In the genomic region with DNA sequence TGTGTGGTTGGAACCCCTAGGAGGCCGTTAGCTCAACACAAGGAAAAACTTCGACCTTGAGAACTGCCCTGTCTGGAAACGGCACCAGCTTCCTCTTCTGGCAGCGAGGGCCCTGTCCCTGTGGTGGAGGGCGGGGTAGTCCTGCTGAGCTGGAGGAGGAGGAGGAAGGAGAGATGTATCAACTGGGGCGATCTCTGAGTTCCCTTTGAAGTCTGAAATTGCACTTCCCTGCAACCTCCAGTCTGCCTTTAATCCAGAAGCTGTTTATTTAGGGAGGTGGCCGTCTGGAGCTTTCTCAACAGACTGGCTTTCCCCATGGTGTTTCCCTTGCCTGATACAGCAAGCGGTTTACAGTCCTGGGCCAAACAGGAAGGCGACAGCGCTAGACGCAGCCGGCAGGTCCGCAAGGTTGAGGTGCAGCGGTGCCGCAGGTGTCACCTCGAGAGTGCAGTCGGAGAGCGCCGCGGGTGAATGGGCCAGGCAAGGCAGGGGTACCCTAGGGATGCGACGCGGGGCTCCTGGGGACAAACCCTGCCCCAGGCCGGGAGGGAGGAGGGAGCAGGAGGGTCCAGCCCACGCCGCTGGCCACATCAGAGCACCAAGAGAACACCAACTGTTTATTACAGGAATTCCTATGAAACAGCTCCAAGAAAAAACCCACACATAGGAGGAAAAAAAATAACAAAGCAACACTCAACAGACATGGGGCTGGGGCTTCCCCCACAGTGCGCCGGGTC, we compare ENCODE assay signal across 8 cellular contexts. TPM values are rescaled to one million over a fixed set of nuclear protein-coding genes. Genes with fewer than 3 reads are reported as not detected.
DNase-seq lines count a peak whose midpoint lies in the region; ATAC-seq and TF ChIP-seq lines count a peak whose summit lies in the region.

No MANE protein-coding gene starts in this region.

- peak overlapping the region; percentile 97 for H3K27ac ChIP-seq in muscle layer of colon (ENCODE audit: low read depth, low read length)
- H3K27ac ChIP-seq in aorta (ENCODE audit: low read depth in 1 of 2, low read length in 2 of 2) = peak overlapping the region; percentile 6 to 54

- peak; percentile 60 for DNase-seq in DMS153 treated with DMSO at 0.1 percent for 48 hours (lab: John Stamatoyannopoulos, UW; ENCODE audit: unreplicated experiment)
- DNase-seq in LNCaP clone FGC (ENCODE audit: low read depth) = no peak
- DNase-seq in activated CD4-positive, alpha-beta T cell treated with anti-CD3 and anti-CD28 coated beads, Interleukin-2, amount 50 U/mL, for 4 hours = peak; percentile 22 to 26
- peak; percentile 27 to 35 for DNase-seq in erythroblast (lab: John Stamatoyannopoulos, UW)
- DNase-seq in aorta = peak; percentile 81 to 89
- no peak for DNase-seq in DMS114 treated with DMSO at 0.1 percent for 48 hours (lab: John Stamatoyannopoulos, UW; ENCODE audit: unreplicated experiment)

- H3K4me1 ChIP-seq in muscle layer of colon (ENCODE audit: insufficient read depth, low read length) (peaks cover 54% of the 10 kb centered on the region), aorta (ENCODE audit: control insufficient read depth in 1 of 2, insufficient read depth in 2 of 2, low read length in 2 of 2) (no peaks in the 10 kb centered on the region)

- peak; percentile 66 for ATAC-seq in aorta (ENCODE audit: low FRiP score)
- no peak for ATAC-seq in GM19395 (IDR thresholded peaks at IDR 0.05; ENCODE audit: unreplicated experiment)

- no peak for TF ChIP-seq CTCF in LNCaP clone FGC (IDR thresholded peaks at IDR 0.05; ENCODE audit: control insufficient read depth, extremely low read depth, insufficient read depth)

- H3K27me3 ChIP-seq in muscle layer of colon (ENCODE audit: control insufficient read depth in 1 of 2, insufficient read depth in 2 of 2, low read length in 2 of 2) (no peaks in the 10 kb centered on the region), aorta (ENCODE audit: control insufficient read depth in 1 of 2, insufficient read depth in 2 of 2, low read length in 1 of 2) (no peaks in the 10 kb centered on the region)

- no peak for TF ChIP-seq POLR2A in erythroblast (IDR thresholded peaks at IDR 0.05; ENCODE audit: low read length)

- H3K9me3 ChIP-seq in muscle layer of colon (ENCODE audit: low read length) = no peaks in the 10 kb centered on the region
- no peaks in the 10 kb centered on the region for H3K9me3 ChIP-seq in aorta (ENCODE audit: control insufficient read depth, low read length)

- H3K36me3 ChIP-seq in muscle layer of colon (ENCODE audit: insufficient read depth, low read length) = peaks cover 3% of the 10 kb centered on the region
- no peaks in the 10 kb centered on the region for H3K36me3 ChIP-seq in aorta (ENCODE audit: control insufficient read depth in 1 of 2, insufficient read depth in 2 of 2, low read length in 1 of 2)

- 1% methylated on average over 27 to 28 of the region's 28 CpGs for WGBS in aorta, 2 donors

- H3K4me3 ChIP-seq in LNCaP clone FGC (ENCODE audit: low read depth, low read length) = peak overlapping the region; percentile 23
- peak overlapping the region; percentile 31 to 64 for H3K4me3 ChIP-seq in muscle layer of colon (ENCODE audit: low read depth in 1 of 2, low read length in 2 of 2)
- peak overlapping the region; percentile 19 to 39 for H3K4me3 ChIP-seq in aorta (ENCODE audit: low read length in 2 of 2)

- peak overlapping the region; percentile 37 for H3K9ac ChIP-seq in muscle layer of colon (ENCODE audit: low read length)

- intact Hi-C loops in aorta (cut with DNase I) = no loop called here

RNA-seq across cellular contexts. Expression of a gene that starts 11.3 kb away (rescaled TPM):
- total RNA-seq in aorta = 10 to 100 TPM; 21.6 to 22.8 TPM
- 10 to 100 TPM; 22.5 to 39.9 TPM for polyA plus RNA-seq in aorta

Comparison
In these comparisons a context has a peak if more than half of its experiments do, and no peak if none do; other contexts are left out.
1. DNase-seq: peak in DMS153 treated with DMSO at 0.1 percent for 48 hours (single experiment), activated CD4-positive, alpha-beta T cell treated with anti-CD3 and anti-CD28 coated beads, Interleukin-2, amount 50 U/mL, for 4 hours (2 of 2), erythroblast (2 of 2) and aorta (2 of 2); none in LNCaP clone FGC (single experiment) and DMS114 treated with DMSO at 0.1 percent for 48 hours (single experiment).
2. Peak in every context shown above with its lines, with median percentiles within 50 percentile points of each other: H3K4me3 ChIP-seq.